25 cellular contexts compared by ENCODE assay signal in the genomic region with DNA sequence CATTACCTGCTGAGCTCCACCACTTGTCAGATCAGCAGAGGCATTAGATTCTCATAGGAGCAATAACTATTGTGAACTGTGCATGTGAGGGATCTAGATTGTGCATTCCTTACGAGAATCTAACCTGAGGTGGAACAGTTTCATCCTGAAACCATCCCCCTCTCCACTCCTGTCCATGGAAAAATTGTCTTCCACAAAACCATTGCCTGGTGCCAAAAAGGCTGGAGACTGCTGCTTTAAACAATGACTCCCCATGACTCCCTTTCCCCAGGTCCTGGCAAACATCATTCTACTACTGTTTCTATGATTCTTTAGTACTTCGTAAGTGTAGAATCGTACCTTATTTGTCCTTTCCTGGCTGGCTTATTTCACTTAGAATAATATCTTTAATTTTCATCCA.
"Had no signal": no experiment of that assay in that cellular context is flagged by ENCODE, and none has a peak within 500 bp of the region (broad histone marks: within the 10 kb centered on the region; RNA-seq: fewer than 3 reads in every experiment).

No MANE protein-coding gene starts in this region.

- H3K27ac Mint-ChIP-seq: activated B cell treated with CpG ODN at 0.5 μM for 24 hours; activated naive CD4-positive, alpha-beta T cell treated with anti-CD3 and anti-CD28 coated beads, Interleukin-2, amount 10 ng/mL, durations not matched to agents 7 days and 5 days; stimulated activated naive CD8-positive, alpha-beta T cell treated with anti-CD3 and anti-CD28 coated beads, Interleukin-15, Interleukin-2, amounts not matched to agents 100 ng/mL and 50 ng/mL, for 24 hours had no signal

- H3K4me1 Mint-ChIP-seq: activated B cell treated with CpG ODN at 0.5 μM for 24 hours; activated naive CD4-positive, alpha-beta T cell treated with anti-CD3 and anti-CD28 coated beads, Interleukin-2, amount 10 ng/mL, durations not matched to agents 7 days and 5 days had no signal

- H3K27me3 Mint-ChIP-seq: activated B cell treated with CpG ODN at 0.5 μM for 24 hours; activated naive CD4-positive, alpha-beta T cell treated with anti-CD3 and anti-CD28 coated beads, Interleukin-2, amount 10 ng/mL, durations not matched to agents 7 days and 5 days; natural killer cell treated with Interleukin-12 subunit alpha and Interleukin-12 subunit beta and Interleukin-15 and Interleukin-18, amount 100 ng/mL, for 72 hours; stimulated activated naive CD8-positive, alpha-beta T cell treated with anti-CD3 and anti-CD28 coated beads, Interleukin-15, Interleukin-2, amounts not matched to agents 100 ng/mL and 50 ng/mL, for 24 hours had no signal

- H3K4me3 Mint-ChIP-seq: activated B cell treated with CpG ODN at 0.5 μM for 24 hours; activated naive CD4-positive, alpha-beta T cell treated with anti-CD3 and anti-CD28 coated beads, Interleukin-2, amount 10 ng/mL, durations not matched to agents 7 days and 5 days; natural killer cell treated with Interleukin-12 subunit alpha and Interleukin-12 subunit beta and Interleukin-15 and Interleukin-18, amount 100 ng/mL, for 72 hours; stimulated activated naive CD8-positive, alpha-beta T cell treated with anti-CD3 and anti-CD28 coated beads, Interleukin-15, Interleukin-2, amounts not matched to agents 100 ng/mL and 50 ng/mL, for 24 hours had no signal

- H3K4me1 ChIP-seq: left lung, psoas muscle had no signal

- FAIRE-seq: endothelial cell of umbilical vein, kidney had no signal

- H3K4me3 ChIP-seq: left lung, lung, psoas muscle, thyroid gland had no signal

- H3K27ac ChIP-seq: left lung, psoas muscle, thyroid gland had no signal

- DNase-seq: activated B cell treated with CpG ODN at 0.5 μM for 24 hours; activated CD4-positive, alpha-beta T cell treated with anti-CD3 and anti-CD28 coated beads for 4 hours; activated CD4-positive, alpha-beta T cell treated with anti-CD3 and anti-CD28 coated beads, Interleukin-2, amount 50 U/mL, for 48 hours; activated CD8-positive, alpha-beta memory T cell treated with anti-CD3 and anti-CD28 coated beads, Interleukin-2, amount 50 U/mL, for 48 hours; activated effector memory CD4-positive, alpha-beta T cell treated with Interleukin-2 at 50 U/mL for 16 hours; activated naive CD4-positive, alpha-beta T cell treated with anti-CD3 and anti-CD28 coated beads, Interleukin-2, amount 10 ng/mL, durations not matched to agents 7 days and 5 days; activated T-cell treated with anti-CD3 and anti-CD28 coated beads, Interleukin-2, amount 50 U/mL, for 48 hours; amygdala; cerebellar nuclear complex; cortex of kidney; effector CD4-positive, alpha-beta T cell; foreskin melanocyte; kidney; left lung; psoas muscle; right cardiac atrium; stimulated activated CD4-positive, alpha-beta T cell treated with anti-CD3 and anti-CD28 coated beads, Interleukin-12 subunit alpha, Interleukin-12 subunit beta, amount 100 ng/mL, for 4 hours; stimulated activated CD4-positive, alpha-beta T cell treated with anti-CD3 and anti-CD28 coated beads, Interleukin-4, amount 100 ng/mL, for 4 hours; substantia nigra; thyroid gland had no signal

- H3K9me3 Mint-ChIP-seq: activated B cell treated with CpG ODN at 0.5 μM for 24 hours; activated naive CD4-positive, alpha-beta T cell treated with anti-CD3 and anti-CD28 coated beads, Interleukin-2, amount 10 ng/mL, durations not matched to agents 7 days and 5 days; natural killer cell treated with Interleukin-12 subunit alpha and Interleukin-12 subunit beta and Interleukin-15 and Interleukin-18, amount 100 ng/mL, for 72 hours; stimulated activated naive CD8-positive, alpha-beta T cell treated with anti-CD3 and anti-CD28 coated beads, Interleukin-15, Interleukin-2, amounts not matched to agents 100 ng/mL and 50 ng/mL, for 24 hours had no signal

- H3K9me3 ChIP-seq: left lung, psoas muscle, thyroid gland had no signal

- H3K27me3 ChIP-seq: left lung, thyroid gland had no signal

- ATAC-seq: esophagus mucosa; left lung; natural killer cell treated with Interleukin-12 subunit alpha and Interleukin-12 subunit beta and Interleukin-15 and Interleukin-18, amount 100 ng/mL, for 72 hours; psoas muscle; right cardiac atrium had no signal
